ENCODE assay signal across 1 cellular context in the genomic region with DNA sequence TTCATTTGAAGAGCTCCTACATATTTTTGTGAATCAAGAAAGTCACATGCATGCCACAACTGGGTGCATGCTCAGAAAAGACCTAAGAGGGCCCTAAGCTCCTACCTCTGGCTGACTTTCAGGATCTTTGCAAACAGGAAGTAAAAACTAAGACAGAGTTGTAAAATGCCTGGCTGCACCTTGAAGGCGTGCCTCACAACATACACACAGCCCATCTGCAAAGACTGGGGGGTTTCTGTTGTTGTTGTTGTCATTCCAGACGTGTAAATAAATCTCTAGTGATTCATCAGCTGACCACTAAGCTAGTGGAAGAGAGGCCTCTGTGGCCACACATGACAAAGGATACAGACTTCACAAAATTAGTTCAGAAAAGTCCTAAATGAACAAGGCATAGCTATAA.
TF ChIP-seq lines count a peak whose summit lies in the region.

No MANE protein-coding gene starts in this region.

TF ChIP-seq in GM23338, 12 proteins besides CTCF, POLR2A, EP300 and RAD21 (continued from another document):
- TF ChIP-seq, protein P1, sequence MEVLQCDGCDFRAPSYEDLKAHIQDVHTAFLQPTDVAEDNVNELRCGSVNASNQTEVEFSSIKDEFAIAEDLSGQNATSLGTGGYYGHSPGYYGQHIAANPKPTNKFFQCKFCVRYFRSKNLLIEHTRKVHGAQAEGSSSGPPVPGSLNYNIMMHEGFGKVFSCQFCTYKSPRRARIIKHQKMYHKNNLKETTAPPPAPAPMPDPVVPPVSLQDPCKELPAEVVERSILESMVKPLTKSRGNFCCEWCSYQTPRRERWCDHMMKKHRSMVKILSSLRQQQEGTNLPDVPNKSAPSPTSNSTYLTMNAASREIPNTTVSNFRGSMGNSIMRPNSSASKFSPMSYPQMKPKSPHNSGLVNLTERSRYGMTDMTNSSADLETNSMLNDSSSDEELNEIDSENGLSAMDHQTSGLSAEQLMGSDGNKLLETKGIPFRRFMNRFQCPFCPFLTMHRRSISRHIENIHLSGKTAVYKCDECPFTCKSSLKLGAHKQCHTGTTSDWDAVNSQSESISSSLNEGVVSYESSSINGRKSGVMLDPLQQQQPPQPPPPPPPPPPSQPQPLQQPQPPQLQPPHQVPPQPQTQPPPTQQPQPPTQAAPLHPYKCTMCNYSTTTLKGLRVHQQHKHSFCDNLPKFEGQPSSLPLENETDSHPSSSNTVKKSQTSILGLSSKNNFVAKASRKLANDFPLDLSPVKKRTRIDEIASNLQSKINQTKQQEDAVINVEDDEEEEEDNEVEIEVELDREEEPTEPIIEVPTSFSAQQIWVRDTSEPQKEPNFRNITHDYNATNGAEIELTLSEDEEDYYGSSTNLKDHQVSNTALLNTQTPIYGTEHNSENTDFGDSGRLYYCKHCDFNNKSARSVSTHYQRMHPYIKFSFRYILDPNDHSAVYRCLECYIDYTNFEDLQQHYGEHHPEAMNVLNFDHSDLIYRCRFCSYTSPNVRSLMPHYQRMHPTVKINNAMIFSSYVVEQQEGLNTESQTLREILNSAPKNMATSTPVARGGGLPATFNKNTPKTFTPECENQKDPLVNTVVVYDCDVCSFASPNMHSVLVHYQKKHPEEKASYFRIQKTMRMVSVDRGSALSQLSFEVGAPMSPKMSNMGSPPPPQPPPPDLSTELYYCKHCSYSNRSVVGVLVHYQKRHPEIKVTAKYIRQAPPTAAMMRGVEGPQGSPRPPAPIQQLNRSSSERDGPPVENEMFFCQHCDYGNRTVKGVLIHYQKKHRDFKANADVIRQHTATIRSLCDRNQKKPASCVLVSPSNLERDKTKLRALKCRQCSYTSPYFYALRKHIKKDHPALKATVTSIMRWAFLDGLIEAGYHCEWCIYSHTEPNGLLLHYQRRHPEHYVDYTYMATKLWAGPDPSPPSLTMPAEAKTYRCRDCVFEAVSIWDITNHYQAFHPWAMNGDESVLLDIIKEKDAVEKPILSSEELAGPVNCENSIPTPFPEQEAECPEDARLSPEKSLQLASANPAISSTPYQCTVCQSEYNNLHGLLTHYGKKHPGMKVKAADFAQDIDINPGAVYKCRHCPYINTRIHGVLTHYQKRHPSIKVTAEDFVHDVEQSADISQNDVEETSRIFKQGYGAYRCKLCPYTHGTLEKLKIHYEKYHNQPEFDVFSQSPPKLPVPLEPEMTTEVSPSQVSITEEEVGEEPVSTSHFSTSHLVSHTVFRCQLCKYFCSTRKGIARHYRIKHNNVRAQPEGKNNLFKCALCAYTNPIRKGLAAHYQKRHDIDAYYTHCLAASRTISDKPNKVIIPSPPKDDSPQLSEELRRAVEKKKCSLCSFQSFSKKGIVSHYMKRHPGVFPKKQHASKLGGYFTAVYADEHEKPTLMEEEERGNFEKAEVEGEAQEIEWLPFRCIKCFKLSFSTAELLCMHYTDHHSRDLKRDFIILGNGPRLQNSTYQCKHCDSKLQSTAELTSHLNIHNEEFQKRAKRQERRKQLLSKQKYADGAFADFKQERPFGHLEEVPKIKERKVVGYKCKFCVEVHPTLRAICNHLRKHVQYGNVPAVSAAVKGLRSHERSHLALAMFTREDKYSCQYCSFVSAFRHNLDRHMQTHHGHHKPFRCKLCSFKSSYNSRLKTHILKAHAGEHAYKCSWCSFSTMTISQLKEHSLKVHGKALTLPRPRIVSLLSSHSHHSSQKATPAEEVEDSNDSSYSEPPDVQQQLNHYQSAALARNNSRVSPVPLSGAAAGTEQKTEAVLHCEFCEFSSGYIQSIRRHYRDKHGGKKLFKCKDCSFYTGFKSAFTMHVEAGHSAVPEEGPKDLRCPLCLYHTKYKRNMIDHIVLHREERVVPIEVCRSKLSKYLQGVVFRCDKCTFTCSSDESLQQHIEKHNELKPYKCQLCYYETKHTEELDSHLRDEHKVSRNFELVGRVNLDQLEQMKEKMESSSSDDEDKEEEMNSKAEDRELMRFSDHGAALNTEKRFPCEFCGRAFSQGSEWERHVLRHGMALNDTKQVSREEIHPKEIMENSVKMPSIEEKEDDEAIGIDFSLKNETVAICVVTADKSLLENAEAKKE (CRISPR knock-in tag; IDR thresholded peaks at IDR 0.05): no peak
- TF ChIP-seq, protein P2, sequence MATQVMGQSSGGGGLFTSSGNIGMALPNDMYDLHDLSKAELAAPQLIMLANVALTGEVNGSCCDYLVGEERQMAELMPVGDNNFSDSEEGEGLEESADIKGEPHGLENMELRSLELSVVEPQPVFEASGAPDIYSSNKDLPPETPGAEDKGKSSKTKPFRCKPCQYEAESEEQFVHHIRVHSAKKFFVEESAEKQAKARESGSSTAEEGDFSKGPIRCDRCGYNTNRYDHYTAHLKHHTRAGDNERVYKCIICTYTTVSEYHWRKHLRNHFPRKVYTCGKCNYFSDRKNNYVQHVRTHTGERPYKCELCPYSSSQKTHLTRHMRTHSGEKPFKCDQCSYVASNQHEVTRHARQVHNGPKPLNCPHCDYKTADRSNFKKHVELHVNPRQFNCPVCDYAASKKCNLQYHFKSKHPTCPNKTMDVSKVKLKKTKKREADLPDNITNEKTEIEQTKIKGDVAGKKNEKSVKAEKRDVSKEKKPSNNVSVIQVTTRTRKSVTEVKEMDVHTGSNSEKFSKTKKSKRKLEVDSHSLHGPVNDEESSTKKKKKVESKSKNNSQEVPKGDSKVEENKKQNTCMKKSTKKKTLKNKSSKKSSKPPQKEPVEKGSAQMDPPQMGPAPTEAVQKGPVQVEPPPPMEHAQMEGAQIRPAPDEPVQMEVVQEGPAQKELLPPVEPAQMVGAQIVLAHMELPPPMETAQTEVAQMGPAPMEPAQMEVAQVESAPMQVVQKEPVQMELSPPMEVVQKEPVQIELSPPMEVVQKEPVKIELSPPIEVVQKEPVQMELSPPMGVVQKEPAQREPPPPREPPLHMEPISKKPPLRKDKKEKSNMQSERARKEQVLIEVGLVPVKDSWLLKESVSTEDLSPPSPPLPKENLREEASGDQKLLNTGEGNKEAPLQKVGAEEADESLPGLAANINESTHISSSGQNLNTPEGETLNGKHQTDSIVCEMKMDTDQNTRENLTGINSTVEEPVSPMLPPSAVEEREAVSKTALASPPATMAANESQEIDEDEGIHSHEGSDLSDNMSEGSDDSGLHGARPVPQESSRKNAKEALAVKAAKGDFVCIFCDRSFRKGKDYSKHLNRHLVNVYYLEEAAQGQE (IDR thresholded peaks at IDR 0.05; ENCODE audit: unreplicated experiment): no peak
- TF ChIP-seq ETS1 (IDR thresholded peaks at IDR 0.05) (no peak), EZH2 (IDR thresholded peaks at IDR 0.05; ENCODE audit: low read depth, unreplicated experiment) (no peak), ZNF331 (CRISPR knock-in tag; IDR thresholded peaks at IDR 0.05; ENCODE audit: low read depth) (no peak), STAT1 (IDR thresholded peaks at IDR 0.05; ENCODE audit: unreplicated experiment) (no peak)
